2 cellular contexts compared by ENCODE assay signal in genomic region chr14:67415610-67416009, GRCh38. TPM values are rescaled to one million over a fixed set of nuclear protein-coding genes. Genes with fewer than 3 reads are reported as not detected.
"Had no signal": no experiment of that assay in that cellular context is flagged by ENCODE, and none has a peak within 500 bp of the region (broad histone marks: within the 10 kb centered on the region; RNA-seq: fewer than 3 reads in every experiment).

No MANE protein-coding gene starts in this region.

RNA-seq across cellular contexts. Expression of gene PLEK2, which starts 3.6 kb away (rescaled TPM):
- total RNA-seq: activated CD8-positive, alpha-beta T cell treated with anti-CD3 and anti-CD28 coated beads, Interleukin-2, amount 10 ng/mL, durations not matched to agents 7 days and 5 days; chondrocyte had no signal
